In the genomic region with DNA sequence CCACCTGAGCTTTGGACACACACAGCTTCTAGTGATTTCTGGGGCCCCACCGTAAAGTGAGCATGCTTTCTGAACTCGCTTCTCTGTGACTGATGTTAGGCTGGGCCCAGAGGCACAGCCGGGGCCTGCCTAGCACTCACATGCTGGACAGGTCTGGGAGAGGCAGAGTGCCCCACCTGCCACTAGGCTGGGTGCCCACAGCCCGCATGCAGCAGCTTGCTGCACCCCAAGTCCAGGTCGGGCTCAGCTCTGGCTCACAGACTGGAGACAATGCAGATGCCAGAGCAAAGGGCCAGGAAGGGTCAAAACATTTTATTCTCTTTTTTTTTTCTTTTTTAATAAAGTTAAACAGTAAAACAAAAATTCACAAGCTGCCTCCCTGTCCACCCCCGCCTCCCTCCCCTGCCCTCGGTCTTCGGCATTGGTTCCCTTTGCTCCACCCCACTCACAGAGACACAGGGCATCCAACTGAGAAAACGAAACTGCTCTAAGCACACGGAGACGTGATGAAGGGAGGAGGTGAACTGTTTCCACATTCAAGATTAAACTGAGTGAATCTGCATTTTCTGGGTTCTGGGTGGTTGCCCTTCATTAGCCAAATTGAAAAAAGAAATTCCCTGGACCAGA, we compare ENCODE assay signal across 13 cellular contexts. TPM values are rescaled to one million over a fixed set of nuclear protein-coding genes. Genes with fewer than 3 reads are reported as not detected.
DNase-seq lines count a peak whose midpoint lies in the region; ATAC-seq and TF ChIP-seq lines count a peak whose summit lies in the region.
"Had no signal": no experiment of that assay in that cellular context is flagged by ENCODE, and none has a peak within 500 bp of the region (broad histone marks: within the 10 kb centered on the region; RNA-seq: fewer than 3 reads in every experiment).

No MANE protein-coding gene starts in this region.

- H3K9ac ChIP-seq in BLaER1 = peak overlapping the region; percentile 69
- H3K9ac ChIP-seq in OCI-LY1 (ENCODE audit: low read length) = no peak overlapping the region; the same call in 1 of the 2 replicates
- no peak overlapping the region for H3K9ac ChIP-seq in fibroblast of lung (ENCODE audit: insufficient read depth, low read length)

- peaks cover 98% of the 10 kb centered on the region for H3K36me3 ChIP-seq in BLaER1
- H3K36me3 ChIP-seq in OCI-LY1 (ENCODE audit: insufficient read depth, low read length) = peaks cover 91% of the 10 kb centered on the region
- H3K36me3 ChIP-seq in fibroblast of lung (ENCODE audit: control insufficient read depth, insufficient read depth, low read length) = peaks cover 27% of the 10 kb centered on the region
- H3K36me3 ChIP-seq in gastrocnemius medialis = peaks cover 4 to 74% of the 10 kb centered on the region in 2 donors

- H3F3A ChIP-seq in OCI-LY1 (ENCODE audit: insufficient read depth, low read length) = no peaks in the 10 kb centered on the region

- TF ChIP-seq CTCF in OCI-LY1 (IDR thresholded peaks at IDR 0.05; ENCODE audit: low read length) (no peak), fibroblast of lung (conservative IDR thresholded peaks at IDR 0.05 in 1 of 2, IDR thresholded peaks at IDR 0.05 in 1 of 2; ENCODE audit: low read depth in 1 of 2, low read length in 2 of 2) (no peak), gastrocnemius medialis (IDR thresholded peaks at IDR 0.05 in 4 of 5, conservative IDR thresholded peaks at IDR 0.05 in 1 of 5) (no peak)

- H3K9me3 ChIP-seq in BLaER1 = no peaks in the 10 kb centered on the region
- H3K9me3 ChIP-seq in OCI-LY1 (ENCODE audit: low read length) = no peaks in the 10 kb centered on the region
- H3K9me3 ChIP-seq in fibroblast of lung (ENCODE audit: control insufficient read depth, insufficient read depth, low read depth, low read length) = no peaks in the 10 kb centered on the region
- no peaks in the 10 kb centered on the region for H3K9me3 ChIP-seq in gastrocnemius medialis
- H3K9me3 ChIP-seq: left lung had no signal

- no peak overlapping the region for H2AFZ ChIP-seq in OCI-LY1 (ENCODE audit: low read length)
- H2AFZ ChIP-seq in fibroblast of lung (ENCODE audit: low read length) = no peak overlapping the region

- H3K27ac ChIP-seq in BLaER1 (peak overlapping the region; percentile 44), OCI-LY1 (ENCODE audit: low read depth, low read length, poor library complexity, severe bottlenecking) (peak overlapping the region; percentile 48), fibroblast of lung (ENCODE audit: insufficient read depth, low read length) (peak overlapping the region; percentile 48), gastrocnemius medialis (peak overlapping the region in 3 of 4 donors; percentile 9 to 85 (median 73))
- H3K27ac ChIP-seq: left lung had no signal

- H3K4me3 ChIP-seq in BLaER1 (no peak overlapping the region), OCI-LY1 (ENCODE audit: low read depth, low read length, poor library complexity, severe bottlenecking) (no peak overlapping the region), fibroblast of lung (replicated peaks in 1 of 4; ENCODE audit: control extremely low read depth in 1 of 4, insufficient read depth in 1 of 4, low read depth in 3 of 4, low read length in 4 of 4) (no peak overlapping the region), gastrocnemius medialis (no peak overlapping the region)
- H3K4me3 ChIP-seq: left lung had no signal

- H3K27me3 ChIP-seq in BLaER1 (no peaks in the 10 kb centered on the region; the same call in 1 of the 2 replicates), OCI-LY1 (ENCODE audit: insufficient read depth, low read length) (no peaks in the 10 kb centered on the region), fibroblast of lung (ENCODE audit: control insufficient read depth, insufficient read depth, low read length) (no peaks in the 10 kb centered on the region), gastrocnemius medialis (no peaks in the 10 kb centered on the region)
- H3K27me3 ChIP-seq: left lung had no signal

- intact Hi-C loops in gastrocnemius medialis (cut with DNase I; ENCODE audit: low total_unique reads) = no loop called here

- peaks cover 46% of the 10 kb centered on the region for H3K4me1 ChIP-seq in BLaER1
- peaks cover 38% of the 10 kb centered on the region for H3K4me1 ChIP-seq in OCI-LY1 (ENCODE audit: insufficient read depth, low read length, severe bottlenecking)
- H3K4me1 ChIP-seq in fibroblast of lung (ENCODE audit: control insufficient read depth, extremely low read depth, insufficient read depth, low read length) = peaks cover 6% of the 10 kb centered on the region
- peaks cover 23 to 35% of the 10 kb centered on the region in 2 donors for H3K4me1 ChIP-seq in gastrocnemius medialis

- H3K79me2 ChIP-seq in OCI-LY1 (ENCODE audit: insufficient read depth, low read length) = no peaks in the 10 kb centered on the region
- H3K79me2 ChIP-seq in fibroblast of lung (ENCODE audit: control insufficient read depth, insufficient read depth, low read length) = peaks cover 12% of the 10 kb centered on the region

- no peak for DNase-seq in fibroblast of lung (ENCODE audit: low read depth in 2 of 2)
- DNase-seq in gastrocnemius medialis = no peak
- no peak for DNase-seq in NCI-H2029 treated with DMSO at 0.1 percent for 48 hours (lab: John Stamatoyannopoulos, UW)
- DNase-seq: activated gamma-delta T cell; GOT3; small intestine; stimulated activated naive CD4-positive, alpha-beta T cell treated with Interleukin-2 at 50 U/mL for 16 hours had no signal

- TF ChIP-seq POLR2A in gastrocnemius medialis (IDR thresholded peaks at IDR 0.05) = no peak

- no peak for ATAC-seq in gastrocnemius medialis
- ATAC-seq in GM18861 (IDR thresholded peaks at IDR 0.05; ENCODE audit: unreplicated experiment) = no peak
- ATAC-seq in GM21737 (IDR thresholded peaks at IDR 0.05; ENCODE audit: unreplicated experiment) = no peak
- ATAC-seq in HG02759 (IDR thresholded peaks at IDR 0.05; ENCODE audit: unreplicated experiment) = no peak
- ATAC-seq: left lung had no signal

- peaks cover 65% of the 10 kb centered on the region for H4K20me1 ChIP-seq in BLaER1
- no peaks in the 10 kb centered on the region for H4K20me1 ChIP-seq in OCI-LY1 (ENCODE audit: insufficient read depth, low read length)
- no peaks in the 10 kb centered on the region for H4K20me1 ChIP-seq in fibroblast of lung (ENCODE audit: control insufficient read depth, extremely low read depth, insufficient read depth, low read length)

- no peaks in the 10 kb centered on the region for H3K9me2 ChIP-seq in OCI-LY1 (ENCODE audit: low read depth, low read length)

- peak overlapping the region; percentile 57 for H3K4me2 ChIP-seq in BLaER1
- no peak overlapping the region; the same call in 1 of the 2 replicates for H3K4me2 ChIP-seq in OCI-LY1 (ENCODE audit: low read length)
- H3K4me2 ChIP-seq in fibroblast of lung (ENCODE audit: extremely low read depth, insufficient read depth, low read length) = peak overlapping the region; percentile 45

- in situ Hi-C loops in gastrocnemius medialis (cut with MboI; ENCODE audit: low sequenced_read_pairs in 4 of 4) = no loop called here

RNA-seq across cellular contexts. Expression of a gene that starts 9.7 kb away (rescaled TPM):
- 50.6 and 60.4 TPM in 2 replicates for total RNA-seq in fibroblast of lung
- polyA plus RNA-seq in fibroblast of lung = 57.7 and 59.9 TPM in 2 replicates
- 84.1 and 95.5 TPM in 2 replicates for polyA plus RNA-seq in fibroblast of lung (2012)
- polyA minus RNA-seq in fibroblast of lung (ENCODE audit: low replicate concordance) = 390 and 485 TPM in 2 replicates
- total RNA-seq in gastrocnemius medialis = 10 to 100 TPM; 15.1 to 26.2 (median 20.4) TPM

RNA-seq across cellular contexts. Expression of a gene that starts 41.0 kb away (rescaled TPM):
- total RNA-seq in fibroblast of lung (59.6 and 78.8 TPM in 2 replicates), gastrocnemius medialis (10 to 100 TPM; 64.4 to 78.9 (median 66.4) TPM)
- polyA plus RNA-seq in fibroblast of lung = 53.5 and 56.4 TPM in 2 replicates
- polyA plus RNA-seq in fibroblast of lung (2012) = 63.2 and 85.6 TPM in 2 replicates
- polyA minus RNA-seq in fibroblast of lung (ENCODE audit: low replicate concordance) = 31.4 and 45.9 TPM in 2 replicates

RNA-seq across cellular contexts. Expression of a gene that starts 43.6 kb away (rescaled TPM):
- total RNA-seq in fibroblast of lung = 18.8 and 19.8 TPM in 2 replicates
- polyA plus RNA-seq in fibroblast of lung = 36.0 and 37.7 TPM in 2 replicates
- 25.9 and 29.6 TPM in 2 replicates for polyA plus RNA-seq in fibroblast of lung (2012)
- polyA minus RNA-seq in fibroblast of lung (ENCODE audit: low replicate concordance) = 54.6 and 59.6 TPM in 2 replicates
- 10 to 100 TPM; 48.8 to 77.0 (median 63.4) TPM for total RNA-seq in gastrocnemius medialis

RNA-seq across cellular contexts. Expression of a gene that starts 45.8 kb away (rescaled TPM):
- total RNA-seq in fibroblast of lung = 0.99 and 1.3 TPM in 2 replicates
- 0.36 and 0.50 TPM in 2 replicates for polyA plus RNA-seq in fibroblast of lung
- polyA plus RNA-seq in fibroblast of lung (2012) = 0.50 and 0.80 TPM in 2 replicates
- polyA minus RNA-seq in fibroblast of lung (ENCODE audit: low replicate concordance) = not detected in 2 replicates
- 1 to 10 TPM in 1 of 4 donors, under 1 TPM in 2, not detected in 1; 0.13 to 1.3 (median 0.20) TPM for total RNA-seq in gastrocnemius medialis

RNA-seq across cellular contexts. Expression of a gene that starts 57.5 kb away (rescaled TPM):
- total RNA-seq in fibroblast of lung (108 and 312 TPM in 2 replicates), gastrocnemius medialis (10 to 100 TPM; 20.8 to 35.0 (median 30.7) TPM)
- 225 and 241 TPM in 2 replicates for polyA plus RNA-seq in fibroblast of lung
- 183 and 200 TPM in 2 replicates for polyA plus RNA-seq in fibroblast of lung (2012)
- polyA minus RNA-seq in fibroblast of lung (ENCODE audit: low replicate concordance) = 503 and 557 TPM in 2 replicates
